In the genomic region with DNA sequence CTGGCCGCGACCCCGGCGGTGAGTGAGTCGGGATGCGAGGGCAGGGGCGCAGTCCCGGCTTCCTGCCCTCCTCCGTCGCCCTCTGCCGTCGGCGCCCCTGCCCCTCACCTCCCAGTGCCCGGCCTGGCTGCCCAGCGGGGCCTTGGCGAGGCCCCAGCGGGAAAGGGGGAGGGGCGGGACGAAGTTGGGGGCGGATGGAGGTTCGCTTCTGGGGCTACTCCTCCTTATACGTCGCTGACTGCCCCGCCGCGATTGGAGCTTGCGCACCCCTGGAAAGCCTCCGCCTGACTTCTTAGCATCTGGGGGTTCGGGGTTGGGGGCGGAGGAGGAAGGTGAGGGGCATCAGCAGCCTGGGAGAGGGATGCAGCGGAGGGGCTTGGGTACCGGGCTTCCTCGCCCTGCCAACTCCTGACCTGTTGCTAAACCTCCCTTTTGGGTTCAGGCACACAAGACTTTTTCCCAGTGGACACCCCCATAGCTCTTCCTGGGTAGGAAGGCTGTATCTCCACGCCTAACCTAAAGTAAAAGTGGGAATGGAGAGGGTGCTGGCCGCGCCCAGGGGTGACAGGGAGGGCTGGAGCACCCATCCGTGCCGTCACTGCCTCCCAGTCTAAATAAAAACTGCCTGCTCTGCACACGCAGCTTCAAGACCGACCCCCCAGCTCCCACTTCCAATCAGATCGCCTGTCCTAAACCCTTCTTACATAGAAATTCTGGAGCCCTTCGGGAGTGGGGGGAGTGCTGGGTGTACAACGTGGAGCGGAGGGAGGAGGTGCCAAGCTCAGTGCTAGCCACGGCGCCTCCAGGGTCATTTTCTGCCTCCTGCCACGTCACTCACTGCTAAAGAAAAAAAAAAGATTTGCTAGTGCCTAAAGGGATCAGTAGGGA, we compare ENCODE assay signal across 8 cellular contexts. TPM values are rescaled to one million over a fixed set of nuclear protein-coding genes. Genes with fewer than 3 reads are reported as not detected.
DNase-seq lines count a peak whose midpoint lies in the region; ATAC-seq, FAIRE-seq and TF ChIP-seq lines count a peak whose summit lies in the region.

No MANE protein-coding gene starts in this region.

- peak overlapping the region; percentile 50 for H4K5ac ChIP-seq in IMR-90 (ENCODE audit: low read depth, low read length)

- CTCF ChIA-PET in IMR-90 (lab: Yijun Ruan, JAX) = interaction anchor here (1.3 kb wide), 1 partner anchor 149 kb away, joined by 4 read pairs; no protein-coding TSS in a partner anchor
- CTCF ChIA-PET in activated naive CD4-positive, alpha-beta T cell treated with anti-CD3 and anti-CD28 coated beads, Interleukin-2, amount 10 ng/mL, durations not matched to agents 7 days and 5 days (lab: Charles Lee) = interaction anchor here (0.6 to 1.4 kb wide), 5 partner anchors 23 to 583 kb away, joined by 3 read pairs; no protein-coding TSS in a partner anchor

- H2BK20ac ChIP-seq in IMR-90 (ENCODE audit: low read depth, low read length) = no peak overlapping the region

- peak overlapping the region; percentile 100 for H2AK9ac ChIP-seq in IMR-90 (replicated peaks; ENCODE audit: low read depth, low read length, poor library complexity)

- peaks cover 16% of the 10 kb centered on the region for H3K36me3 Mint-ChIP-seq in activated naive CD4-positive, alpha-beta T cell treated with anti-CD3 and anti-CD28 coated beads, Interleukin-2, amount 10 ng/mL, durations not matched to agents 7 days and 5 days

- peak overlapping the region; percentile 91 for H3K23ac ChIP-seq in IMR-90 (ENCODE audit: low read depth, low read length)

- H3K36me3 ChIP-seq in IMR-90 (ENCODE audit: control insufficient read depth, insufficient read depth, low read length) = peaks cover 8% of the 10 kb centered on the region
- no peaks in the 10 kb centered on the region for H3K36me3 ChIP-seq in testis (ENCODE audit: low read depth, missing control alignments)

- POLR2A ChIA-PET in IMR-90 (lab: Charles Lee; ENCODE audit: unreplicated experiment) = interaction anchor here (0.6 to 1.5 kb wide), 5 partner anchors 10 to 1852 kb away, joined by 3 to 20 read pairs (median 4); no protein-coding TSS in a partner anchor

- peaks cover 3% of the 10 kb centered on the region; the same call in 1 of the 2 replicates for H3K9me1 ChIP-seq in IMR-90 (ENCODE audit: insufficient read depth, low read length)

- H4K91ac ChIP-seq in IMR-90 (ENCODE audit: insufficient read depth, low read depth, low read length) = peak overlapping the region; percentile 91

- H2BK5ac ChIP-seq in IMR-90 (ENCODE audit: low read depth, low read length, poor library complexity, severe bottlenecking) = peak overlapping the region; percentile 94

- TF ChIP-seq CTCF in D721Med (IDR thresholded peaks at IDR 0.05; ENCODE audit: insufficient read depth, missing control alignments) = no peak
- 0 out of 2 replicates have a peak, but pooled peaks have one; percentile 18 for TF ChIP-seq CTCF in IMR-90 (conservative IDR thresholded peaks at IDR 0.05; ENCODE audit: low read depth, low read length)
- no peak for TF ChIP-seq CTCF in testis (IDR thresholded peaks at IDR 0.05)

- ATAC-seq in GM21423 (IDR thresholded peaks at IDR 0.05; ENCODE audit: unreplicated experiment) = peak; percentile 32
- peak; percentile 55 for ATAC-seq in IMR-90 (ENCODE audit: low read depth)

- in situ Hi-C loops in IMR-90 (cut with MboI; ENCODE audit: low sequenced_read_pairs) = no loop called here

- H3K18ac ChIP-seq in IMR-90 (ENCODE audit: low read depth, low read length) = peak overlapping the region; percentile 42

- H3K4me1 Mint-ChIP-seq in activated naive CD4-positive, alpha-beta T cell treated with anti-CD3 and anti-CD28 coated beads, Interleukin-2, amount 10 ng/mL, durations not matched to agents 7 days and 5 days = peaks cover 32% of the 10 kb centered on the region

- TF ChIP-seq POLR2A in IMR-90 (IDR thresholded peaks at IDR 0.05; ENCODE audit: low read depth, low read length) (peak; percentile 88), testis (IDR thresholded peaks at IDR 0.05) (no peak)

- WGBS in IMR-90 (ENCODE audit: extremely low coverage in 2 of 2, insufficient read length in 1 of 2), 2 experiments = no CpG with 5 or more reads among the region's 47 CpGs
- 0 to 1% methylated on average over 24 to 47 of the region's 47 CpGs for WGBS in testis, 2 donors

- peak overlapping the region; percentile 95 for H3K4ac ChIP-seq in IMR-90 (ENCODE audit: low read depth, low read length)

- peak overlapping the region; percentile 95 for H3K4me3 Mint-ChIP-seq in activated naive CD4-positive, alpha-beta T cell treated with anti-CD3 and anti-CD28 coated beads, Interleukin-2, amount 10 ng/mL, durations not matched to agents 7 days and 5 days

- 0 out of 2 replicates have a peak, but pooled peaks have one; percentile 7 for TF ChIP-seq RAD21 in IMR-90 (IDR thresholded peaks at IDR 0.05; ENCODE audit: low read length)

- peak; percentile 25 for DNase-seq in D721Med (ENCODE audit: insufficient read length, low spot score)
- DNase-seq in IMR-90 = peak; percentile 90
- DNase-seq in SHP77 treated with DMSO at 0.1 percent for 48 hours (lab: John Stamatoyannopoulos, UW) = peak; percentile 39
- peak; percentile 76 for DNase-seq in activated naive CD4-positive, alpha-beta T cell treated with anti-CD3 and anti-CD28 coated beads, Interleukin-2, amount 10 ng/mL, durations not matched to agents 7 days and 5 days
- peak; percentile 64 for DNase-seq in germinal center (ENCODE audit: low spot score)
- peak; percentile 69 for DNase-seq in non-pigmented ciliary epithelial cell (ENCODE audit: low read depth)
- peak; percentile 79 for DNase-seq in testis

- no TSS peak for BruUV-seq in IMR-90 (replicated peaks; lab: Mats Ljungman, UMichigan)

- H3K14ac ChIP-seq in IMR-90 (replicated peaks; ENCODE audit: low read depth, low read length) = peak overlapping the region; percentile 99

- peak overlapping the region; percentile 72 for H2AK5ac ChIP-seq in IMR-90 (ENCODE audit: low read depth, low read length)

- peaks cover 39% of the 10 kb centered on the region for H4K20me1 ChIP-seq in IMR-90 (ENCODE audit: insufficient read depth, low read length)

- dilution Hi-C loops in IMR-90 (cut with HindIII; ENCODE audit: low sequenced_read_pairs, unreplicated experiment) = no loop called here

- peak overlapping the region; percentile 56 for H2BK120ac ChIP-seq in IMR-90 (ENCODE audit: low read depth, low read length)

- H3K27ac ChIP-seq in IMR-90 (ENCODE audit: insufficient read depth, low read length) = peak overlapping the region; percentile 90
- H3K27ac ChIP-seq in testis = peak overlapping the region; percentile 98 to 99

- H3K4me1 ChIP-seq in IMR-90 (ENCODE audit: control insufficient read depth, insufficient read depth, low read length) = peaks cover 6% of the 10 kb centered on the region
- peaks cover 4% of the 10 kb centered on the region for H3K4me1 ChIP-seq in testis

- peak overlapping the region; percentile 96 for H3K4me2 ChIP-seq in IMR-90 (ENCODE audit: low read depth, low read length)

- no peak for FAIRE-seq in D721Med (lab: Jason Lieb, UNC)

- peak overlapping the region; percentile 9; the same call in 1 of the 3 replicates for H2BK15ac ChIP-seq in IMR-90 (ENCODE audit: low read depth, low read length)

- H3K27me3 ChIP-seq in IMR-90 (ENCODE audit: control insufficient read depth, insufficient read depth, low read length) (no peaks in the 10 kb centered on the region), testis (no peaks in the 10 kb centered on the region)

- H3K9ac ChIP-seq in IMR-90 (ENCODE audit: low read depth, low read length) = peak overlapping the region; percentile 94

- H3K9me3 ChIP-seq in IMR-90 (ENCODE audit: control insufficient read depth, insufficient read depth, low read length) (no peaks in the 10 kb centered on the region), testis (no peaks in the 10 kb centered on the region)

- H3K79me1 ChIP-seq in IMR-90 (ENCODE audit: low read depth in 1 of 2, low read length in 2 of 2) = peaks cover 8 to 28% of the 10 kb centered on the region in 2 experiments

- intact Hi-C loops in IMR-90 (cut with micrococcal nuclease) = loop anchor here (1.0 kb wide), 1 partner anchor 136 kb away; no protein-coding TSS in a partner anchor
- intact Hi-C loops in testis (cut with DNase I; ENCODE audit: low total_unique reads) = no loop called here

- H3K4me3 ChIP-seq in IMR-90 (ENCODE audit: insufficient read depth, low read depth, low read length) (peak overlapping the region; percentile 85), testis (peak overlapping the region; percentile 97)

- peak overlapping the region; percentile 91 for H2AFZ ChIP-seq in IMR-90 (replicated peaks; ENCODE audit: low read length, poor library complexity)

- peaks cover 9% of the 10 kb centered on the region for H3K27me3 Mint-ChIP-seq in activated naive CD4-positive, alpha-beta T cell treated with anti-CD3 and anti-CD28 coated beads, Interleukin-2, amount 10 ng/mL, durations not matched to agents 7 days and 5 days

- peak overlapping the region; percentile 58 to 66; a peak in 3 of 4 replicates for H4K8ac ChIP-seq in IMR-90 (ENCODE audit: low read depth in 2 of 2, low read length in 2 of 2)

- no peaks in the 10 kb centered on the region for H3K9me3 Mint-ChIP-seq in activated naive CD4-positive, alpha-beta T cell treated with anti-CD3 and anti-CD28 coated beads, Interleukin-2, amount 10 ng/mL, durations not matched to agents 7 days and 5 days

- peak overlapping the region; percentile 91 for H3K27ac Mint-ChIP-seq in activated naive CD4-positive, alpha-beta T cell treated with anti-CD3 and anti-CD28 coated beads, Interleukin-2, amount 10 ng/mL, durations not matched to agents 7 days and 5 days

- peak overlapping the region; percentile 82 for H3K56ac ChIP-seq in IMR-90 (ENCODE audit: extremely low read depth, insufficient read depth, low read length)

TF ChIP-seq in IMR-90, 13 proteins besides CTCF, POLR2A, EP300 and RAD21:
- TF ChIP-seq BHLHE40 (IDR thresholded peaks at IDR 0.05; ENCODE audit: low read depth, low read length) = no peak
- TF ChIP-seq FOS (IDR thresholded peaks at IDR 0.05; ENCODE audit: low read depth, low read length) = no peak; the same call in 1 of the 2 replicates
- TF ChIP-seq SMC3 (IDR thresholded peaks at IDR 0.05; ENCODE audit: low read depth, low read length) = no peak
- peak; percentile 58; the same call in 1 of the 2 replicates for TF ChIP-seq MXI1 (IDR thresholded peaks at IDR 0.05; ENCODE audit: borderline replicate concordance, low read depth, low read length)
- TF ChIP-seq MAFK (IDR thresholded peaks at IDR 0.05; ENCODE audit: low read depth, low read length) = peak; percentile 55

RNA-seq across cellular contexts. Expression of gene TMEM263, which starts 0.6 kb away (rescaled TPM):
- 99.7 and 154 TPM in 2 replicates for total RNA-seq in IMR-90 (2012; rRNA removed)
- 43.1 and 47.9 TPM in 2 replicates for polyA plus RNA-seq in IMR-90 (2012; rRNA removed)
- 15.0 and 17.6 TPM in 2 replicates for polyA plus RNA-seq in IMR-90 (2012; cell fraction: cytosol; rRNA removed)
- 7.6 and 59.5 TPM in 2 replicates for polyA plus RNA-seq in IMR-90 (2012; cell fraction: nucleus; rRNA removed; ENCODE audit: low replicate concordance)
- 10 to 100 TPM; 40.5 to 45.3 TPM for total RNA-seq in testis
- 33.6 TPM for polyA plus RNA-seq in testis (ENCODE audit: insufficient read depth, low read depth, low replicate concordance)

RNA-seq across cellular contexts. Expression of gene MTERF2, which starts 30.7 kb away (rescaled TPM):
- 3.0 and 3.3 TPM in 2 replicates for total RNA-seq in IMR-90 (2012; rRNA removed)
- 2.6 and 3.8 TPM in 2 replicates for polyA plus RNA-seq in IMR-90 (2012; rRNA removed)
- 0.56 and 1.6 TPM in 2 replicates for polyA plus RNA-seq in IMR-90 (2012; cell fraction: cytosol; rRNA removed)
- polyA plus RNA-seq in IMR-90 (2012; cell fraction: nucleus; rRNA removed; ENCODE audit: low replicate concordance) = 2.3 and 12.8 TPM in 2 replicates
- 10 to 100 TPM; 22.7 to 25.2 TPM for total RNA-seq in testis
- polyA plus RNA-seq in testis (ENCODE audit: insufficient read depth, low read depth, low replicate concordance) = 19.5 TPM

Comparison
In these comparisons a context has a peak if more than half of its experiments do, and no peak if none do; other contexts are left out.
1. Peak in every context shown above with its lines: DNase-seq, ATAC-seq, H3K4me3 ChIP-seq and H3K27ac ChIP-seq.
2. DNase-seq: peak in every context shown above with its lines; median percentile 90 in IMR-90; 79 in testis; 76 in activated naive CD4-positive, alpha-beta T cell treated with anti-CD3 and anti-CD28 coated beads, Interleukin-2, amount 10 ng/mL, durations not matched to agents 7 days and 5 days; 69 in non-pigmented ciliary epithelial cell; 64 in germinal center; 39 in SHP77 treated with DMSO at 0.1 percent for 48 hours; 25 in D721Med.